Comparison of ENCODE assay signal across 1 cellular context in genomic region chr2:16647992-16648617, GRCh38.
TF ChIP-seq lines count a peak whose summit lies in the region.

No MANE protein-coding gene starts in this region.

TF ChIP-seq in HepG2, 621 proteins besides CTCF, POLR2A, EP300 and RAD21:
- TF ChIP-seq TARDBP (CRISPR knock-in tag; IDR thresholded peaks at IDR 0.05) (no peak), SOX5 (CRISPR knock-in tag; IDR thresholded peaks at IDR 0.05; ENCODE audit: borderline replicate concordance) (peak; percentile 72), SOX13 (IDR thresholded peaks at IDR 0.05) (no peak), SOX13 (CRISPR knock-in tag; conservative IDR thresholded peaks at IDR 0.05 in 1 of 2, IDR thresholded peaks at IDR 0.05 in 1 of 2) (peak in 1 of 2 experiments; percentile 81; a peak in 2 of 4 replicates)
